In the genomic region with DNA sequence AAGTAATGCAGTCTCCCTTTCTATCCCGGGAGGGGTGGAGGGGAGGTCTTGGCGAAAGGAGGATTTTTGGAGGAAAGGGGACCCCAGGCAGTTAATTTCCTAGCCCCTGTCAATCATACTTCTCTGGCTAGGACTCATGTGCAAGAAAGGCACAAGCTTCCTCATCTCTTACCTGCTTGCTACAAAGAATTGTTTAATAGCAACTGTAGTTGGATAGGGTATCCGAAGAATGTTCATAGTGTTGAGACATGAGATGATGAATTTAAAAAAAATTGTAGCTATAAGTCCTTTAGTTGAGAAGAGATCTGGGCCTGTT, we compare ENCODE assay signal across 8 cellular contexts. TPM values are rescaled to one million over a fixed set of nuclear protein-coding genes. Genes with fewer than 3 reads are reported as not detected.
DNase-seq lines count a peak whose midpoint lies in the region; ATAC-seq and TF ChIP-seq lines count a peak whose summit lies in the region.

No MANE protein-coding gene starts in this region.

- ATAC-seq in PC-3 (no peak), HG03039 (IDR thresholded peaks at IDR 0.05; ENCODE audit: unreplicated experiment) (no peak)

- peaks cover 81% of the 10 kb centered on the region for H3K79me2 ChIP-seq in PC-3 (ENCODE audit: low read length)

- H3K4me3 ChIP-seq in PC-3 (ENCODE audit: low read length), result peak overlapping the region; percentile 95
- peak overlapping the region; percentile 86 to 95 for H3K4me3 ChIP-seq in esophagus (ENCODE audit: low read depth in 1 of 2, low read length in 2 of 2)
- H3K4me3 ChIP-seq in prostate gland, result peak overlapping the region; percentile 71 to 76

- POLR2A ChIA-PET in PC-3 (lab: Charles Lee; ENCODE audit: unreplicated experiment), result no interaction called here

- H3K27ac ChIP-seq in PC-3 (ENCODE audit: low read length) (no peak overlapping the region), esophagus (ENCODE audit: low read depth in 2 of 2, low read length in 1 of 2) (peak overlapping the region in 1 of 2 donors; percentile 74), prostate gland (no peak overlapping the region)

- no peak for TF ChIP-seq CTCF in PC-3 (conservative IDR thresholded peaks at IDR 0.05; ENCODE audit: low read depth, low read length)
- TF ChIP-seq CTCF in prostate gland (IDR thresholded peaks at IDR 0.05), result no peak

- DNase-seq in ELR (ENCODE audit: low read depth) (peak; percentile 3), PC-3 (no peak), prostate gland (ENCODE audit: low spot score) (no peak), NCI-H146 (lab: John Stamatoyannopoulos, UW) (no peak)
- DNase-seq in activated CD8-positive, alpha-beta memory T cell treated with anti-CD3 and anti-CD28 coated beads, Interleukin-2, amount 50 U/mL, for 48 hours, result no peak
- no peak for DNase-seq in activated CD4-positive, CD25-positive, alpha-beta regulatory T cell (lab: John Stamatoyannopoulos, UW)

- peak overlapping the region; percentile 95 for H2AFZ ChIP-seq in PC-3 (ENCODE audit: low read length)

- H3K9me2 ChIP-seq in PC-3 (replicated peaks; ENCODE audit: low read length), result no peaks in the 10 kb centered on the region

- intact Hi-C loops in PC-3 (cut with micrococcal nuclease) (loop anchor here (2.0 kb wide), 1 partner anchor 53 kb away; a partner anchor contains a TSS), prostate gland (cut with DNase I) (no loop called here)

- peak overlapping the region; percentile 88 for H3K4me2 ChIP-seq in PC-3 (ENCODE audit: low read length)

- BruUV-seq in PC-3 (replicated peaks; lab: Mats Ljungman, UMichigan), result no TSS peak

- peaks cover 8% of the 10 kb centered on the region; the same call in 1 of the 2 replicates for H4K20me1 ChIP-seq in PC-3 (ENCODE audit: low read length)

- H3K4me1 ChIP-seq in PC-3 (ENCODE audit: insufficient read depth, low read length), result peaks cover 8% of the 10 kb centered on the region
- H3K4me1 ChIP-seq in esophagus (ENCODE audit: control insufficient read depth in 2 of 2, insufficient read depth in 2 of 2, low read length in 1 of 2), result peaks cover 0 to 2% of the 10 kb centered on the region in 2 donors
- no peaks in the 10 kb centered on the region for H3K4me1 ChIP-seq in prostate gland (replicated peaks)

- H3F3A ChIP-seq in PC-3 (ENCODE audit: low read length, unreplicated experiment), result no peaks in the 10 kb centered on the region

- H3K9ac ChIP-seq in PC-3 (ENCODE audit: low read length), result peak overlapping the region; percentile 77

- H3K36me3 ChIP-seq in PC-3 (ENCODE audit: low read depth, low read length) (peaks cover 4% of the 10 kb centered on the region), esophagus (ENCODE audit: control insufficient read depth in 2 of 2, insufficient read depth in 2 of 2, low read length in 1 of 2) (no peaks in the 10 kb centered on the region), prostate gland (no peaks in the 10 kb centered on the region)

- no peaks in the 10 kb centered on the region for H3K27me3 ChIP-seq in PC-3 (ENCODE audit: low read length)
- no peaks in the 10 kb centered on the region for H3K27me3 ChIP-seq in esophagus (ENCODE audit: control insufficient read depth in 1 of 2, insufficient read depth in 2 of 2, low read length in 2 of 2)
- no peaks in the 10 kb centered on the region for H3K27me3 ChIP-seq in prostate gland (replicated peaks; ENCODE audit: insufficient read depth)

- no peak for TF ChIP-seq POLR2A in prostate gland (IDR thresholded peaks at IDR 0.05)

- WGBS in esophagus, 2 donors, result 3 to 7% methylated on average over 3 of the region's 3 CpGs
- WGBS in prostate gland, result 4% methylated on average over 3 of the region's 3 CpGs

- CTCF ChIA-PET in PC-3 (lab: Charles Lee), result no interaction called here

- no peaks in the 10 kb centered on the region for H3K9me3 ChIP-seq in PC-3 (ENCODE audit: low read length)
- no peaks in the 10 kb centered on the region for H3K9me3 ChIP-seq in esophagus (ENCODE audit: control insufficient read depth in 2 of 2, insufficient read depth in 1 of 2, low read depth in 1 of 2, low read length in 1 of 2)
- no peaks in the 10 kb centered on the region for H3K9me3 ChIP-seq in prostate gland

RNA-seq across cellular contexts. Expression of a gene that starts 0.5 kb away (rescaled TPM):
- 9.5 and 11.1 TPM in 2 replicates for total RNA-seq in PC-3 (2014; rRNA removed)
- polyA plus RNA-seq in esophagus, result 1 to 10 TPM; 3.2 to 3.7 TPM
- total RNA-seq in prostate gland, result 1 to 10 TPM; 3.7 to 6.5 TPM

RNA-seq across cellular contexts. Expression of a gene that starts 0.8 kb away (rescaled TPM):
- 7.9 and 17.0 TPM in 2 replicates for total RNA-seq in PC-3 (2014; rRNA removed)
- 1 to 10 TPM; 7.2 to 7.8 TPM for polyA plus RNA-seq in esophagus
- 1 to 10 TPM; 2.8 to 5.4 TPM for total RNA-seq in prostate gland

RNA-seq across cellular contexts. Expression of a gene that starts 53.5 kb away (rescaled TPM):
- total RNA-seq in PC-3 (2014; rRNA removed), result 25.5 and 29.0 TPM in 2 replicates
- 10 to 100 TPM in 1 of 2 donors, 1 to 10 TPM in 1; 8.2 to 12.9 TPM for polyA plus RNA-seq in esophagus
- 10 to 100 TPM; 21.1 to 29.5 TPM for total RNA-seq in prostate gland

RNA-seq across cellular contexts. Expression of a gene that starts 53.7 kb away (rescaled TPM):
- total RNA-seq in PC-3 (2014; rRNA removed), result 4.8 and 7.9 TPM in 2 replicates
- 10 to 100 TPM in 1 of 2 donors, 1 to 10 TPM in 1; 5.4 to 13.1 TPM for polyA plus RNA-seq in esophagus
- 10 to 100 TPM; 19.9 to 24.9 TPM for total RNA-seq in prostate gland
